Comparison of ENCODE assay signal across 27 cellular contexts in genomic region chr20:50240092-50240491, GRCh38. TPM values are rescaled to one million over a fixed set of nuclear protein-coding genes. Genes with fewer than 3 reads are reported as not detected.
A peak's percentile ranks its signal among the peaks of the same experiment; 100 is the strongest.
DNase-seq lines count a peak whose midpoint lies in the region; ATAC-seq, FAIRE-seq and TF ChIP-seq lines count a peak whose summit lies in the region.
"Had no signal": no experiment of that assay in that cellular context is flagged by ENCODE, and none has a peak within 500 bp of the region (broad histone marks: within the 10 kb centered on the region; RNA-seq: fewer than 3 reads in every experiment).

No MANE protein-coding gene starts in this region.

- H3K36me3 Mint-ChIP-seq in Calu3 (ENCODE audit: insufficient read depth, unreplicated experiment) = peaks cover 42% of the 10 kb centered on the region
- no peaks in the 10 kb centered on the region for H3K36me3 Mint-ChIP-seq in nephron progenitor cell (ENCODE audit: low read depth)

- BruUV-seq in Calu3 (replicated peaks; lab: Mats Ljungman, UMichigan) (no TSS peak), IMR-90 (replicated peaks; lab: Mats Ljungman, UMichigan) (no TSS peak), K562 (replicated peaks; lab: Mats Ljungman, UMichigan) (no TSS peak)

- H3K4me3 Mint-ChIP-seq in Calu3 (ENCODE audit: low read depth, unreplicated experiment) (no peak overlapping the region), nephron progenitor cell (no peak overlapping the region)
- H3K4me3 Mint-ChIP-seq: CD4-positive, alpha-beta T cell had no signal

- no peaks in the 10 kb centered on the region for H3K27me3 Mint-ChIP-seq in Calu3 (ENCODE audit: unreplicated experiment)
- peaks cover 12% of the 10 kb centered on the region for H3K27me3 Mint-ChIP-seq in nephron progenitor cell (ENCODE audit: low read depth, poor library complexity)
- H3K27me3 Mint-ChIP-seq: CD4-positive, alpha-beta T cell had no signal

- dilution Hi-C loops in IMR-90 (cut with HindIII; ENCODE audit: low sequenced_read_pairs, unreplicated experiment) = no loop called here

- in situ Hi-C loops in IMR-90 (cut with MboI; ENCODE audit: low sequenced_read_pairs) = no loop called here
- in situ Hi-C loops in K562 (cut with MboI) = no loop called here

- no peak overlapping the region for H3K14ac ChIP-seq in IMR-90 (replicated peaks; ENCODE audit: low read depth, low read length)

- H3K4me3 ChIP-seq in IMR-90 (ENCODE audit: insufficient read depth, low read depth, low read length) = no peak overlapping the region
- no peak overlapping the region for H3K4me3 ChIP-seq in K562
- H3K4me3 ChIP-seq: A549; BLaER1 treated with 17β-estradiol and CSF1 and Interleukin-3, amounts not matched to agents 10 nM and 100 nM; GM12878; SK-N-MC had no signal

- H2AK9ac ChIP-seq in IMR-90 (replicated peaks; ENCODE audit: low read depth, low read length, poor library complexity) = no peak overlapping the region

- POLR2A ChIA-PET in IMR-90 (lab: Charles Lee; ENCODE audit: unreplicated experiment) = no interaction called here
- POLR2A ChIA-PET in K562 (lab: Yijun Ruan, JAX) = no interaction called here

- TF ChIP-seq RAD21 in IMR-90 (IDR thresholded peaks at IDR 0.05; ENCODE audit: low read length) (no peak), K562 (CRISPR knock-in tag; conservative IDR thresholded peaks at IDR 0.05 in 1 of 2, IDR thresholded peaks at IDR 0.05 in 1 of 2) (no peak)

- H2BK20ac ChIP-seq in IMR-90 (ENCODE audit: low read depth, low read length) = no peak overlapping the region

- H3K79me1 ChIP-seq in IMR-90 (ENCODE audit: low read depth in 1 of 2, low read length in 2 of 2) = no peaks in the 10 kb centered on the region

- CTCF ChIA-PET in Calu3 (lab: Charles Lee) = no interaction called here
- CTCF ChIA-PET in IMR-90 (lab: Yijun Ruan, JAX) = no interaction called here
- CTCF ChIA-PET in K562 (lab: Yijun Ruan, JAX; ENCODE audit: low intra/inter-chr PET ratio) = no interaction called here

- H4K5ac ChIP-seq in IMR-90 (ENCODE audit: low read depth, low read length) = no peak overlapping the region

- no peak for TF ChIP-seq CTCF in Calu3 (IDR thresholded peaks at IDR 0.05; ENCODE audit: unreplicated experiment)
- no peak for TF ChIP-seq CTCF in IMR-90 (conservative IDR thresholded peaks at IDR 0.05; ENCODE audit: low read depth, low read length)
- no peak for TF ChIP-seq CTCF in K562 (IDR thresholded peaks at IDR 0.05 in 2 of 3, conservative IDR thresholded peaks at IDR 0.05 in 1 of 3; ENCODE audit: insufficient read depth in 2 of 3, low read depth in 1 of 3, low read length in 3 of 3)
- no peak for TF ChIP-seq CTCF in nephron progenitor cell (IDR thresholded peaks at IDR 0.05)

- H3K9ac ChIP-seq in IMR-90 (ENCODE audit: low read depth, low read length) (no peak overlapping the region), K562 (ENCODE audit: insufficient read depth in 1 of 2, low read depth in 2 of 2, low read length in 2 of 2) (no peak overlapping the region)
- H3K9ac ChIP-seq: BLaER1 treated with 17β-estradiol and CSF1 and Interleukin-3, amounts not matched to agents 10 nM and 100 nM had no signal

- H2AK5ac ChIP-seq in IMR-90 (ENCODE audit: low read depth, low read length) = no peak overlapping the region

- H2AFZ ChIP-seq in IMR-90 (replicated peaks; ENCODE audit: low read length, poor library complexity) = no peak overlapping the region
- no peak overlapping the region for H2AFZ ChIP-seq in K562 (ENCODE audit: low read depth, low read length)

- peak overlapping the region; percentile 30 for H2BK120ac ChIP-seq in IMR-90 (ENCODE audit: low read depth, low read length)

- TF ChIP-seq POLR2A in IMR-90 (IDR thresholded peaks at IDR 0.05; ENCODE audit: low read depth, low read length) (no peak), K562 (conservative IDR thresholded peaks at IDR 0.05) (no peak)

- H3K27me3 ChIP-seq in IMR-90 (ENCODE audit: control insufficient read depth, insufficient read depth, low read length) (no peaks in the 10 kb centered on the region), K562 (ENCODE audit: control insufficient read depth in 2 of 2, insufficient read depth in 2 of 2, low read length in 2 of 2) (peaks cover 10 to 27% of the 10 kb centered on the region in 2 experiments)
- H3K27me3 ChIP-seq: BLaER1 treated with 17β-estradiol and CSF1 and Interleukin-3, amounts not matched to agents 10 nM and 100 nM had no signal

- TF ChIP-seq EP300 in K562 (IDR thresholded peaks at IDR 0.05; ENCODE audit: low read length) = no peak

- H3K9me1 ChIP-seq in IMR-90 (ENCODE audit: insufficient read depth, low read length) (peaks cover 3% of the 10 kb centered on the region; the same call in 1 of the 2 replicates), K562 (ENCODE audit: control insufficient read depth, insufficient read depth, low read length) (no peaks in the 10 kb centered on the region)

- FAIRE-seq in K562 (lab: Jason Lieb, UNC) = no peak
- FAIRE-seq: A549, GM12878 had no signal

- no peak for ATAC-seq in IMR-90 (ENCODE audit: low read depth)
- no peak for ATAC-seq in K562
- ATAC-seq in GM19397 (IDR thresholded peaks at IDR 0.05; ENCODE audit: unreplicated experiment) = no peak
- ATAC-seq: A549, GM12878, Panc1 had no signal

- H3K9me3 ChIP-seq in IMR-90 (ENCODE audit: control insufficient read depth, insufficient read depth, low read length) = no peaks in the 10 kb centered on the region
- H3K9me3 ChIP-seq in K562 (replicated peaks; ENCODE audit: control insufficient read depth, insufficient read depth, low read depth, low read length) = no peaks in the 10 kb centered on the region; the same call in 1 of the 2 replicates
- H3K9me3 ChIP-seq: A549; BLaER1 treated with 17β-estradiol and CSF1 and Interleukin-3, amounts not matched to agents 10 nM and 100 nM had no signal

- H3K9me3 Mint-ChIP-seq in Calu3 (ENCODE audit: low read depth, unreplicated experiment) (no peaks in the 10 kb centered on the region), nephron progenitor cell (no peaks in the 10 kb centered on the region)
- H3K9me3 Mint-ChIP-seq: CD4-positive, alpha-beta T cell had no signal

- H4K20me1 ChIP-seq in IMR-90 (ENCODE audit: insufficient read depth, low read length) (no peaks in the 10 kb centered on the region), K562 (replicated peaks; ENCODE audit: control insufficient read depth, insufficient read depth, low read length) (no peaks in the 10 kb centered on the region)
- H4K20me1 ChIP-seq: BLaER1 treated with 17β-estradiol and CSF1 and Interleukin-3, amounts not matched to agents 10 nM and 100 nM had no signal

- H3K18ac ChIP-seq in IMR-90 (ENCODE audit: low read depth, low read length) = no peak overlapping the region

- no peak for DNase-seq in Calu3
- DNase-seq in IMR-90 = no peak
- no peak for DNase-seq in K562 (ENCODE audit: extremely low read depth in 1 of 4, low spot score in 3 of 4)
- DNase-seq in nephron progenitor cell = no peak
- no peak for DNase-seq in NCI-H748 (lab: John Stamatoyannopoulos, UW; ENCODE audit: unreplicated experiment)
- no peak for DNase-seq in DMS114 treated with DMSO at 0.1 percent for 48 hours (lab: John Stamatoyannopoulos, UW; ENCODE audit: unreplicated experiment)
- DNase-seq in stimulated activated CD4-positive, alpha-beta T cell treated with anti-CD3 and anti-CD28 coated beads, Interleukin-15, amount 100 ng/mL, for 24 hours = no peak
- DNase-seq: AML-193; CD4-positive, alpha-beta T cell; COR-L47; DMS79; EL; GDM1; KG1; NCI-H1048; NCI-H1417; NCI-H1694; NCI-H2029 treated with DMSO at 0.1 percent for 48 hours; NCI-H446 treated with DMSO at 0.1 percent for 48 hours; SIG-M5 had no signal

- no peak overlapping the region for H4K91ac ChIP-seq in IMR-90 (ENCODE audit: insufficient read depth, low read depth, low read length)

- no peak overlapping the region for H3K23ac ChIP-seq in IMR-90 (ENCODE audit: low read depth, low read length)

- H3K4ac ChIP-seq in IMR-90 (ENCODE audit: low read depth, low read length) = no peak overlapping the region

- no peak overlapping the region for H2BK15ac ChIP-seq in IMR-90 (ENCODE audit: low read depth, low read length)

- no peak overlapping the region for H2BK5ac ChIP-seq in IMR-90 (ENCODE audit: low read depth, low read length, poor library complexity, severe bottlenecking)

- peak overlapping the region; percentile 71 for H3K27ac Mint-ChIP-seq in Calu3 (ENCODE audit: unreplicated experiment)
- peak overlapping the region; percentile 69 for H3K27ac Mint-ChIP-seq in nephron progenitor cell
- H3K27ac Mint-ChIP-seq: CD4-positive, alpha-beta T cell had no signal

- H3K27ac ChIP-seq in IMR-90 (ENCODE audit: insufficient read depth, low read length) (no peak overlapping the region), K562 (ENCODE audit: extremely low read depth, low read depth, low read length) (no peak overlapping the region)
- H3K27ac ChIP-seq: A549; BLaER1 treated with 17β-estradiol and CSF1 and Interleukin-3, amounts not matched to agents 10 nM and 100 nM; HL-60; SK-N-MC had no signal

- no peak overlapping the region for H4K8ac ChIP-seq in IMR-90 (ENCODE audit: low read depth in 2 of 2, low read length in 2 of 2)

- no peak overlapping the region for H3K56ac ChIP-seq in IMR-90 (ENCODE audit: extremely low read depth, insufficient read depth, low read length)

- peaks cover 4% of the 10 kb centered on the region; the same call in 1 of the 2 replicates for H3K4me1 ChIP-seq in IMR-90 (ENCODE audit: control insufficient read depth, insufficient read depth, low read length)
- peaks cover 0 to 16% of the 10 kb centered on the region in 2 experiments; a peak in 2 of 5 replicates for H3K4me1 ChIP-seq in K562 (replicated peaks in 1 of 2; ENCODE audit: control insufficient read depth in 2 of 2, insufficient read depth in 2 of 2, low read length in 2 of 2)

- no peaks in the 10 kb centered on the region for H3K36me3 ChIP-seq in IMR-90 (ENCODE audit: control insufficient read depth, insufficient read depth, low read length)
- no peaks in the 10 kb centered on the region for H3K36me3 ChIP-seq in K562 (ENCODE audit: control insufficient read depth, insufficient read depth, low read length)
- H3K36me3 ChIP-seq: BLaER1 treated with 17β-estradiol and CSF1 and Interleukin-3, amounts not matched to agents 10 nM and 100 nM had no signal

- intact Hi-C loops in Calu3 (cut with micrococcal nuclease; ENCODE audit: unreplicated experiment) (no loop called here), IMR-90 (cut with micrococcal nuclease) (no loop called here), K562 (cut with micrococcal nuclease) (no loop called here)

- no peaks in the 10 kb centered on the region for H3K79me2 ChIP-seq in K562 (ENCODE audit: control insufficient read depth, insufficient read depth, low read length)

- WGBS in IMR-90 (ENCODE audit: extremely low coverage in 2 of 2, insufficient read length in 1 of 2), 2 experiments = 88% methylated on average over 6 of the region's 9 CpGs; no CpG with 5 or more reads in 1 of the 2 experiments
- 10% methylated on average over 9 of the region's 9 CpGs for WGBS in K562 (ENCODE audit: insufficient coverage, low coverage, missing lambda C conversion rate)

- H3K4me2 ChIP-seq in IMR-90 (ENCODE audit: low read depth, low read length) = no peak overlapping the region
- H3K4me2 ChIP-seq in K562 (ENCODE audit: insufficient read depth, low read length) = no peak overlapping the region
- H3K4me2 ChIP-seq: A549; BLaER1 treated with 17β-estradiol and CSF1 and Interleukin-3, amounts not matched to agents 10 nM and 100 nM had no signal

- peaks cover 96% of the 10 kb centered on the region for H3K4me1 Mint-ChIP-seq in Calu3 (ENCODE audit: low read depth, unreplicated experiment)
- peaks cover 36% of the 10 kb centered on the region for H3K4me1 Mint-ChIP-seq in nephron progenitor cell

RNA-seq across cellular contexts. Expression of gene CEBPB, which starts 49.5 kb away (rescaled TPM):
- total RNA-seq in Calu3 (2022) (137 and 147 TPM in 2 replicates), IMR-90 (2012; rRNA removed) (3.4 and 6.9 TPM in 2 replicates), K562 (2014; rRNA removed) (41.7 and 51.5 TPM in 2 replicates), K562 (2014; rRNA removed; fragmentation: Illumina TruSeq; extraction: Trizol) (8.1 and 8.3 TPM in 2 replicates), K562 (2015; rRNA removed; fragmentation: Illumina TruSeq; extraction: Trizol) (5.7 and 6.6 TPM in 2 replicates), K562 (2021) (68.2 and 72.6 TPM in 2 replicates)
- polyA plus RNA-seq in IMR-90 (2012; rRNA removed) (17.4 and 33.6 TPM in 2 replicates), K562 (2011; rRNA removed) (7.8 and 10.8 TPM in 2 replicates), K562 (2014; fragmentation: Illumina TruSeq; extraction: Trizol) (4.6 and 6.8 TPM in 2 replicates), K562 (2014; fragmentation: Nextera tagmentation; extraction: Ambion mirVana) (1 to 10 TPM; 1.2 to 1.5 TPM), K562 (2014; rRNA removed) (47.7 and 57.9 TPM in 2 replicates)
- polyA plus RNA-seq in IMR-90 (2012; cell fraction: cytosol; rRNA removed) = 18.5 and 103 TPM in 2 replicates
- 98.3 and 167 TPM in 2 replicates for polyA plus RNA-seq in IMR-90 (2012; cell fraction: nucleus; rRNA removed; ENCODE audit: low replicate concordance)
- total RNA-seq in K562 (2011; cell fraction: chromatin; rRNA removed; ENCODE audit: low replicate concordance) = 3.3 and 9.2 TPM in 2 replicates
- total RNA-seq in K562 (2011; cell fraction: nucleolus; rRNA removed) = 18.3 and 19.3 TPM in 2 replicates
- total RNA-seq in K562 (2011; cell fraction: nucleoplasm; rRNA removed) = 8.7 and 9.0 TPM in 2 replicates
- polyA plus RNA-seq in K562 (2011; cell fraction: cytosol; rRNA removed) = 12.1 and 32.2 TPM in 2 replicates
- polyA plus RNA-seq in K562 (2011; cell fraction: nucleus; rRNA removed) = 15.5 and 18.1 TPM in 2 replicates
- polyA plus RNA-seq in K562 (2012) = 16.9 and 44.3 TPM in 2 replicates
- polyA minus RNA-seq in K562 (2011; rRNA and poly(A)+ RNA removed) = 1.3 and 1.5 TPM in 2 replicates
- polyA minus RNA-seq in K562 (2011; cell fraction: cytosol; rRNA and poly(A)+ RNA removed) = 10.1 and 19.9 TPM in 2 replicates
- 9.3 and 11.7 TPM in 2 replicates for polyA minus RNA-seq in K562 (2011; cell fraction: nucleus; rRNA and poly(A)+ RNA removed)
